9 cellular contexts compared by ENCODE assay signal in genomic region chr5:119367502-119368237, GRCh38. TPM values are rescaled to one million over a fixed set of nuclear protein-coding genes. Genes with fewer than 3 reads are reported as not detected.
DNase-seq lines count a peak whose midpoint lies in the region; ATAC-seq, FAIRE-seq and TF ChIP-seq lines count a peak whose summit lies in the region.
"Had no signal": no experiment of that assay in that cellular context is flagged by ENCODE, and none has a peak within 500 bp of the region (broad histone marks: within the 10 kb centered on the region; RNA-seq: fewer than 3 reads in every experiment).

No MANE protein-coding gene starts in this region.

- WGBS in aorta, 2 donors: 12 to 15% methylated on average over 1 of the region's 1 CpG

- H3K4me2 ChIP-seq in DND-41 (ENCODE audit: insufficient read depth, low read length): no peak overlapping the region

- no peak for DNase-seq in DND-41
- DNase-seq in bronchial epithelial cell (ENCODE audit: low read depth): peak; percentile 80
- no peak for DNase-seq in vagina (ENCODE audit: extremely low spot score in 2 of 2)
- no peak for DNase-seq in HAP-1 (ENCODE audit: low spot score in 2 of 2)
- no peak for DNase-seq in NCI-H2171 (lab: John Stamatoyannopoulos, UW)
- DNase-seq in aorta: no peak

- no peak overlapping the region for H2AFZ ChIP-seq in DND-41 (ENCODE audit: low read depth, low read length)

- in situ Hi-C loops in HAP-1 (cut with MboI; ENCODE audit: low sequenced_read_pairs): no loop called here

- H3K79me2 ChIP-seq in DND-41 (ENCODE audit: insufficient read depth, low read length): peaks cover 96% of the 10 kb centered on the region

- ATAC-seq in DND-41 (ENCODE audit: insufficient read depth, low read depth) (peak; percentile 49), GM21367 (IDR thresholded peaks at IDR 0.05; ENCODE audit: unreplicated experiment) (peak; percentile 75), HG03558 (IDR thresholded peaks at IDR 0.05; ENCODE audit: extremely low read depth, unreplicated experiment) (peak; percentile 82), aorta (ENCODE audit: low FRiP score) (no peak)

- H3K9ac ChIP-seq in DND-41 (ENCODE audit: low read depth, low read length): no peak overlapping the region

- TF ChIP-seq POLR2A in vagina (IDR thresholded peaks at IDR 0.05): no peak

- H4K20me1 ChIP-seq in DND-41 (ENCODE audit: insufficient read depth, low read length): peaks cover 7% of the 10 kb centered on the region; the same call in 1 of the 2 replicates

- FAIRE-seq in bronchial epithelial cell (lab: Jason Lieb, UNC): no peak
- FAIRE-seq: colon had no signal

- H3K27me3 ChIP-seq in DND-41 (ENCODE audit: insufficient read depth, low read length, poor library complexity): no peaks in the 10 kb centered on the region
- no peaks in the 10 kb centered on the region for H3K27me3 ChIP-seq in bronchial epithelial cell (ENCODE audit: control insufficient read depth, insufficient read depth, low read length)
- no peaks in the 10 kb centered on the region for H3K27me3 ChIP-seq in vagina
- no peaks in the 10 kb centered on the region for H3K27me3 ChIP-seq in HAP-1 (ENCODE audit: low read depth)
- no peaks in the 10 kb centered on the region for H3K27me3 ChIP-seq in aorta (ENCODE audit: control insufficient read depth in 1 of 2, insufficient read depth in 2 of 2, low read length in 1 of 2)

- intact Hi-C loops in vagina (cut with DNase I) (no loop called here), aorta (cut with DNase I) (no loop called here)

- TF ChIP-seq CTCF in DND-41 (IDR thresholded peaks at IDR 0.05; ENCODE audit: borderline replicate concordance, extremely low read depth, low read length, poor library complexity, severe bottlenecking): no peak
- no peak for TF ChIP-seq CTCF in bronchial epithelial cell (IDR thresholded peaks at IDR 0.05; ENCODE audit: insufficient read depth, low read length, severe bottlenecking)
- no peak for TF ChIP-seq CTCF in vagina (IDR thresholded peaks at IDR 0.05)

- H3K4me3 ChIP-seq in DND-41 (ENCODE audit: low read depth in 1 of 2, low read length in 2 of 2) (no peak overlapping the region), bronchial epithelial cell (ENCODE audit: low read depth, low read length) (no peak overlapping the region), vagina (no peak overlapping the region), HAP-1 (no peak overlapping the region), aorta (ENCODE audit: low read length in 2 of 2) (no peak overlapping the region)

- H3K9me3 ChIP-seq in DND-41 (ENCODE audit: insufficient read depth, low read length, severe bottlenecking): no peaks in the 10 kb centered on the region
- H3K9me3 ChIP-seq in vagina: no peaks in the 10 kb centered on the region
- H3K9me3 ChIP-seq in HAP-1: no peaks in the 10 kb centered on the region
- no peaks in the 10 kb centered on the region for H3K9me3 ChIP-seq in aorta (ENCODE audit: control insufficient read depth, low read length)

- H3K27ac ChIP-seq in DND-41 (ENCODE audit: low read length) (no peak overlapping the region), vagina (peak overlapping the region; percentile 17), aorta (ENCODE audit: low read depth in 1 of 2, low read length in 2 of 2) (peak overlapping the region in 1 of 2 donors; percentile 52)

- H3K4me1 ChIP-seq in DND-41 (ENCODE audit: insufficient read depth, low read length) (peaks cover 21% of the 10 kb centered on the region), vagina (peaks cover 63% of the 10 kb centered on the region), HAP-1 (peaks cover 7% of the 10 kb centered on the region; the same call in 1 of the 2 replicates), aorta (ENCODE audit: control insufficient read depth in 1 of 2, insufficient read depth in 2 of 2, low read length in 2 of 2) (peaks cover 6 to 12% of the 10 kb centered on the region in 2 donors)

- H3K36me3 ChIP-seq in DND-41 (ENCODE audit: insufficient read depth, low read length): peaks cover 11% of the 10 kb centered on the region; the same call in 1 of the 2 replicates
- H3K36me3 ChIP-seq in bronchial epithelial cell (ENCODE audit: control insufficient read depth, insufficient read depth, low read length): no peaks in the 10 kb centered on the region
- H3K36me3 ChIP-seq in vagina: no peaks in the 10 kb centered on the region
- no peaks in the 10 kb centered on the region for H3K36me3 ChIP-seq in HAP-1 (replicated peaks)
- no peaks in the 10 kb centered on the region for H3K36me3 ChIP-seq in aorta (ENCODE audit: control insufficient read depth in 1 of 2, insufficient read depth in 2 of 2, low read length in 1 of 2)

RNA-seq across cellular contexts. Expression of gene TNFAIP8, which starts 11.9 kb away (rescaled TPM):
- 51.9 and 57.1 TPM in 2 replicates for total RNA-seq in bronchial epithelial cell
- 34.4 TPM for total RNA-seq in vagina
- total RNA-seq in aorta: 10 to 100 TPM; 17.8 to 26.9 TPM
- polyA plus RNA-seq in aorta: 10 to 100 TPM; 13.7 to 32.2 TPM
